In genomic region chr2:44184106-44184505, GRCh38 we compare ENCODE assay signal across 11 cellular contexts. TPM values are rescaled to one million over a fixed set of nuclear protein-coding genes. Genes with fewer than 3 reads are reported as not detected.
A peak's percentile ranks its signal among the peaks of the same experiment; 100 is the strongest.
DNase-seq lines count a peak whose midpoint lies in the region; ATAC-seq and TF ChIP-seq lines count a peak whose summit lies in the region.
"Had no signal": no experiment of that assay in that cellular context is flagged by ENCODE, and none has a peak within 500 bp of the region (broad histone marks: within the 10 kb centered on the region; RNA-seq: fewer than 3 reads in every experiment).

No MANE protein-coding gene starts in this region.

- intact Hi-C loops in left colon (cut with DNase I, micrococcal nuclease) (no loop called here), vagina (cut with DNase I) (no loop called here)

- peaks cover 0 to 29% of the 10 kb centered on the region in 2 donors for H3K36me3 Mint-ChIP-seq in activated naive CD4-positive, alpha-beta T cell treated with anti-CD3 and anti-CD28 coated beads, Interleukin-2, amount 50 U/mL, for 72 hours
- peaks cover 21% of the 10 kb centered on the region for H3K36me3 Mint-ChIP-seq in T-helper 2 cell treated with Interferon-gamma antibody and Interleukin-4, amounts not matched to agents 5 μg/mL and 100 μg/mL, for 36 hours (ENCODE audit: low read depth)

- H3K4me1 ChIP-seq in osteoblast (ENCODE audit: insufficient read depth, low read length) (no peaks in the 10 kb centered on the region), vagina (peaks cover 70% of the 10 kb centered on the region)
- H3K4me1 ChIP-seq: breast epithelium had no signal

- peak overlapping the region; percentile 23 for H3K4me3 Mint-ChIP-seq in T-helper 2 cell treated with Interferon-gamma antibody and Interleukin-4, amounts not matched to agents 5 μg/mL and 100 μg/mL, for 36 hours

- TF ChIP-seq CTCF in osteoblast (IDR thresholded peaks at IDR 0.05; ENCODE audit: extremely low read depth, low read depth, low read length): no peak
- TF ChIP-seq CTCF in vagina (IDR thresholded peaks at IDR 0.05): no peak

- no peak overlapping the region for H3K4me2 ChIP-seq in osteoblast (ENCODE audit: insufficient read depth, low read length)

- ATAC-seq in activated naive CD4-positive, alpha-beta T cell treated with anti-CD3 and anti-CD28 coated beads, Interleukin-2, amount 50 U/mL, for 72 hours: peak; percentile 50 to 61
- ATAC-seq in left colon: peak; percentile 37
- ATAC-seq in GM19452 (IDR thresholded peaks at IDR 0.05; ENCODE audit: unreplicated experiment): no peak

- H4K20me1 ChIP-seq in osteoblast (ENCODE audit: insufficient read depth, low read length): peaks cover 15% of the 10 kb centered on the region

- H3K27me3 ChIP-seq in osteoblast (ENCODE audit: insufficient read depth, low read length): no peaks in the 10 kb centered on the region
- H3K27me3 ChIP-seq in vagina: no peaks in the 10 kb centered on the region
- H3K27me3 ChIP-seq: breast epithelium had no signal

- H3K27ac Mint-ChIP-seq in activated naive CD4-positive, alpha-beta T cell treated with anti-CD3 and anti-CD28 coated beads, Interleukin-2, amount 50 U/mL, for 72 hours: peak overlapping the region in 1 of 2 donors; percentile 46
- H3K27ac Mint-ChIP-seq in T-helper 2 cell treated with Interferon-gamma antibody and Interleukin-4, amounts not matched to agents 5 μg/mL and 100 μg/mL, for 36 hours: peak overlapping the region; percentile 54

- peaks cover 78% of the 10 kb centered on the region for H3K79me2 ChIP-seq in osteoblast (ENCODE audit: insufficient read depth, low read length)

- no peak for TF ChIP-seq POLR2A in vagina (IDR thresholded peaks at IDR 0.05)

- no peaks in the 10 kb centered on the region for H3K9me3 Mint-ChIP-seq in activated naive CD4-positive, alpha-beta T cell treated with anti-CD3 and anti-CD28 coated beads, Interleukin-2, amount 50 U/mL, for 72 hours
- H3K9me3 Mint-ChIP-seq in T-helper 2 cell treated with Interferon-gamma antibody and Interleukin-4, amounts not matched to agents 5 μg/mL and 100 μg/mL, for 36 hours: no peaks in the 10 kb centered on the region

- no peak overlapping the region for H2AFZ ChIP-seq in osteoblast (ENCODE audit: low read length)

- H3K36me3 ChIP-seq in osteoblast (ENCODE audit: insufficient read depth, low read length): no peaks in the 10 kb centered on the region
- no peaks in the 10 kb centered on the region for H3K36me3 ChIP-seq in vagina
- H3K36me3 ChIP-seq: breast epithelium had no signal

- H3K4me3 ChIP-seq in osteoblast (ENCODE audit: insufficient read depth, low read length): no peak overlapping the region
- no peak overlapping the region for H3K4me3 ChIP-seq in vagina
- H3K4me3 ChIP-seq: breast epithelium had no signal

- H3K27ac ChIP-seq in osteoblast (ENCODE audit: low read depth, low read length): no peak overlapping the region
- H3K27ac ChIP-seq in vagina: no peak overlapping the region
- H3K27ac ChIP-seq: breast epithelium had no signal

- peaks cover 41% of the 10 kb centered on the region for H3K4me1 Mint-ChIP-seq in T-helper 2 cell treated with Interferon-gamma antibody and Interleukin-4, amounts not matched to agents 5 μg/mL and 100 μg/mL, for 36 hours (ENCODE audit: low read depth)

- H3K9me3 ChIP-seq in osteoblast (ENCODE audit: low read depth, low read length): no peaks in the 10 kb centered on the region
- no peaks in the 10 kb centered on the region for H3K9me3 ChIP-seq in vagina
- H3K9me3 ChIP-seq: breast epithelium had no signal

- no peaks in the 10 kb centered on the region for H3K27me3 Mint-ChIP-seq in T-helper 2 cell treated with Interferon-gamma antibody and Interleukin-4, amounts not matched to agents 5 μg/mL and 100 μg/mL, for 36 hours (ENCODE audit: low read depth)

- no peak for DNase-seq in activated naive CD4-positive, alpha-beta T cell treated with anti-CD3 and anti-CD28 coated beads, Interleukin-2, amount 50 U/mL, for 72 hours (ENCODE audit: low spot score in 2 of 2)
- DNase-seq in activated naive CD4-positive, alpha-beta T cell treated with Interleukin-2 at 50 U/mL for 16 hours: no peak
- DNase-seq in T-helper 2 cell treated with Interferon-gamma antibody and Interleukin-4, amounts not matched to agents 5 μg/mL and 100 μg/mL, for 36 hours (ENCODE audit: low spot score): no peak
- no peak for DNase-seq in left colon
- no peak for DNase-seq in osteoblast (ENCODE audit: insufficient read length, low spot score, missing footprints)
- no peak for DNase-seq in vagina (ENCODE audit: extremely low spot score in 2 of 2)
- DNase-seq in NCI-H2029 (lab: John Stamatoyannopoulos, UW): no peak
- DNase-seq: Karpas-422, NCI-H2171 treated with DMSO at 0.1 percent for 48 hours had no signal

RNA-seq across cellular contexts. Expression of gene PPM1B, which starts 15.4 kb away (rescaled TPM):
- total RNA-seq in activated naive CD4-positive, alpha-beta T cell treated with anti-CD3 and anti-CD28 coated beads, Interleukin-2, amount 50 U/mL, for 72 hours: 10 to 100 TPM; 40.6 to 57.5 TPM
- total RNA-seq in left colon: 10 to 100 TPM; 62.5 to 63.0 TPM
- 31.5 TPM in 2 replicates for total RNA-seq in osteoblast
- 32.2 TPM for total RNA-seq in vagina
